Comparison of ENCODE assay signal across 9 cellular contexts in the genomic region with DNA sequence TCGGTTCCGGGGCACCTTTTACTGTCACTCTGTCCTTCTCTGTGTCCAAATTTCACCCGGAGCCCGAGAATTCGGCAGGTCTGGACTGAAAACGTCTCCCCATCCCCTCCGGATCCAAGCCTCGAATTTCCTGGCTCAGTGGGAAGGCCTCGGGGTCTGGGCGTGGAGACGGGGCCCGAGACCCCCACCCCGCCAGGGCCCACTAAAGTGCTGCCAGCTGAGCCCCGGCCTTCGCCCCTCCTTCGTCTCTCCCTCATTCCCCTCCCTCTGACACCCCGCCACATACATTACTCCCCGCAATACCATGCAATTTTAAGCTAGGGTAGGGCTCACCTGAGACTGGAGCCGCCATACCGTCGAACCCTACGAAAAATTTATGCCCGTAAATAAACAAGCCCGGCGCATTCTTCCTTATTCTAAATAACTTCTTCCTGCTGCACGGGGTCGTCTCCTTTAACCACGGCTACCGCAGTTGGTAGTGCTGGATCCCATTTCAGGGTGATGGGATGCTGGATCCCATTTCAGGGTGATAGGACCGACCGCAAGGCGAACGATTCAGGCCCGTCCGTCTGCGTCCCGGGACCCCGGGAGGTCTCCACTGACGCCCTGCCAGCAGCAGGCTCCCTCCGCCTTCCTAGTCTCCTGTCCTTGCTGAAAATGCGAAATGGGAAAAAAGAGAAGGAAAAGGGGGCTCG. TPM values are rescaled to one million over a fixed set of nuclear protein-coding genes. Genes with fewer than 3 reads are reported as not detected.
DNase-seq lines count a peak whose midpoint lies in the region; ATAC-seq and TF ChIP-seq lines count a peak whose summit lies in the region.
"Had no signal": no experiment of that assay in that cellular context is flagged by ENCODE, and none has a peak within 500 bp of the region (broad histone marks: within the 10 kb centered on the region; RNA-seq: fewer than 3 reads in every experiment).

No MANE protein-coding gene starts in this region.

- no peak for DNase-seq in AG09309 (ENCODE audit: low read depth)
- DNase-seq in mammary epithelial cell: no peak
- DNase-seq in activated effector memory CD4-positive, alpha-beta T cell treated with Interleukin-2 at 50 U/mL for 16 hours: no peak
- DNase-seq in activated CD4-positive, CD25-positive, alpha-beta regulatory T cell treated with anti-CD3 and anti-CD28 coated beads, Interleukin-2, amount 50 U/mL, for 72 hours: no peak
- DNase-seq: cerebellar nuclear complex had no signal

- peak overlapping the region; percentile 58 for H3K4me3 ChIP-seq in AG09309 (ENCODE audit: control insufficient read depth, low read depth, low read length)
- H3K4me3 ChIP-seq in HUES48 (ENCODE audit: low read depth, low read length): peak overlapping the region; percentile 82
- H3K4me3 ChIP-seq in mammary epithelial cell (replicated peaks in 1 of 3; ENCODE audit: insufficient read depth in 1 of 3, low read depth in 2 of 3, low read length in 3 of 3): peak overlapping the region; percentile 63 to 75 (median 65)
- H3K4me3 ChIP-seq in mesodermal cell (ENCODE audit: extremely low read depth, insufficient read depth, low read length, poor library complexity, severe bottlenecking): peak overlapping the region; percentile 61

- H3K27ac ChIP-seq in HUES48 (ENCODE audit: low read depth, low read length) (no peak overlapping the region), mammary epithelial cell (ENCODE audit: insufficient read depth, low read depth, low read length) (no peak overlapping the region), mesodermal cell (ENCODE audit: low read depth, low read length, severe bottlenecking) (no peak overlapping the region)

- H3K4me1 ChIP-seq in HUES48 (ENCODE audit: control insufficient read depth, insufficient read depth, low read length): no peaks in the 10 kb centered on the region
- no peaks in the 10 kb centered on the region for H3K4me1 ChIP-seq in mammary epithelial cell (ENCODE audit: insufficient read depth, low read length)
- no peaks in the 10 kb centered on the region for H3K4me1 ChIP-seq in mesodermal cell (ENCODE audit: control insufficient read depth, insufficient read depth, low read length, poor library complexity, severe bottlenecking)

- intact Hi-C loops in mammary epithelial cell (cut with micrococcal nuclease): no loop called here

- no peaks in the 10 kb centered on the region for H3K79me2 ChIP-seq in mammary epithelial cell (ENCODE audit: insufficient read depth, low read length)

- no peaks in the 10 kb centered on the region for H3K36me3 ChIP-seq in HUES48 (ENCODE audit: control insufficient read depth, insufficient read depth, low read length)
- no peaks in the 10 kb centered on the region for H3K36me3 ChIP-seq in mammary epithelial cell (ENCODE audit: insufficient read depth, low read length)
- H3K36me3 ChIP-seq in mesodermal cell (ENCODE audit: control insufficient read depth, insufficient read depth, low read length): no peaks in the 10 kb centered on the region

- dilution Hi-C loops in mammary epithelial cell (cut with HindIII; ENCODE audit: low sequenced_read_pairs): no loop called here

- H2AFZ ChIP-seq in mammary epithelial cell (ENCODE audit: low read depth, low read length): peak overlapping the region; percentile 94

- CTCF ChIA-PET in mammary epithelial cell (lab: Charles Lee; ENCODE audit: low non-redundant PET): interaction anchor here (0.6 kb wide), 4 partner anchors 9 to 470 kb away, joined by 3 to 19 read pairs (median 7); no protein-coding TSS in a partner anchor

- WGBS in mammary epithelial cell (ENCODE audit: low coverage, missing lambda C conversion rate): 2% methylated on average over 36 of the region's 42 CpGs
- 2% methylated on average over 31 to 37 of the region's 42 CpGs for WGBS in mesodermal cell (ENCODE audit: insufficient coverage in 2 of 2), 2 experiments

- ATAC-seq in HG03571 (IDR thresholded peaks at IDR 0.05; ENCODE audit: unreplicated experiment): no peak
- no peak for ATAC-seq in GM18861 (IDR thresholded peaks at IDR 0.05; ENCODE audit: unreplicated experiment)

- H3K9ac ChIP-seq in HUES48 (ENCODE audit: low read depth, low read length): no peak overlapping the region
- no peak overlapping the region for H3K9ac ChIP-seq in mammary epithelial cell (ENCODE audit: insufficient read depth, low read length)

- TF ChIP-seq CTCF in AG09309 (IDR thresholded peaks at IDR 0.05; ENCODE audit: control insufficient read depth, insufficient read depth, low read depth, low read length, missing control alignments) (no peak), mammary epithelial cell (conservative IDR thresholded peaks at IDR 0.05 in 1 of 2, IDR thresholded peaks at IDR 0.05 in 1 of 2; ENCODE audit: extremely low read depth in 1 of 2, insufficient read depth in 1 of 2, low read depth in 1 of 2, low read length in 2 of 2) (no peak)

- no peaks in the 10 kb centered on the region for H4K20me1 ChIP-seq in mammary epithelial cell (ENCODE audit: insufficient read depth, low read length)

- H3K9me3 ChIP-seq in HUES48 (ENCODE audit: control insufficient read depth, insufficient read depth, low read length) (no peaks in the 10 kb centered on the region), mammary epithelial cell (replicated peaks; ENCODE audit: insufficient read depth, low read length) (no peaks in the 10 kb centered on the region), mesodermal cell (ENCODE audit: control insufficient read depth, low read length) (no peaks in the 10 kb centered on the region)

- H3K27me3 ChIP-seq in HUES48 (ENCODE audit: control insufficient read depth, insufficient read depth, low read length): peaks cover 20% of the 10 kb centered on the region
- H3K27me3 ChIP-seq in mammary epithelial cell (ENCODE audit: insufficient read depth, low read length): no peaks in the 10 kb centered on the region

- peak overlapping the region; percentile 95 for H3K4me2 ChIP-seq in mammary epithelial cell (ENCODE audit: insufficient read depth, low read depth, low read length)

- BruUV-seq in mammary epithelial cell (replicated peaks; lab: Mats Ljungman, UMichigan): no TSS peak

- in situ Hi-C loops in mammary epithelial cell (cut with MboI; ENCODE audit: low sequenced_read_pairs in 2 of 2): no loop called here

RNA-seq across cellular contexts. Expression of gene OR1F1, which starts 4.4 kb away (rescaled TPM):
- total RNA-seq in mammary epithelial cell: not detected
- 0.54 TPM for polyA plus RNA-seq in mammary epithelial cell
- polyA minus RNA-seq in mammary epithelial cell: not detected
- polyA plus RNA-seq in mesodermal cell (2013, experiment 1 of 2): 0.33 TPM
- 0.35 TPM for polyA plus RNA-seq in mesodermal cell (2013, experiment 2 of 2)

RNA-seq across cellular contexts. Expression of gene ZNF213, which starts 48.8 kb away (rescaled TPM):
- total RNA-seq in mammary epithelial cell: 10 to 100 TPM in 1 of 2 donors, 1 to 10 TPM in 1; 7.7 to 10.8 TPM
- 0.78 TPM for polyA plus RNA-seq in mammary epithelial cell
- 6.5 TPM for polyA minus RNA-seq in mammary epithelial cell
- polyA plus RNA-seq in mesodermal cell (2013, experiment 1 of 2): 10.0 TPM
- 8.3 TPM for polyA plus RNA-seq in mesodermal cell (2013, experiment 2 of 2)

RNA-seq across cellular contexts. Expression of gene ZNF200, which starts 51.4 kb away (rescaled TPM):
- total RNA-seq in mammary epithelial cell: 10 to 100 TPM in 1 of 2 donors, 1 to 10 TPM in 1; 10.0 to 10.5 TPM
- 4.2 TPM for polyA plus RNA-seq in mammary epithelial cell
- polyA minus RNA-seq in mammary epithelial cell: 15.2 TPM
- polyA plus RNA-seq in mesodermal cell (2013, experiment 1 of 2): 7.9 TPM
- polyA plus RNA-seq in mesodermal cell (2013, experiment 2 of 2): 7.7 TPM
